ENCODE assay signal across 22 cellular contexts in genomic region chr9:38639577-38639940, GRCh38. TPM values are rescaled to one million over a fixed set of nuclear protein-coding genes. Genes with fewer than 3 reads are reported as not detected.
DNase-seq lines count a peak whose midpoint lies in the region; ATAC-seq, FAIRE-seq and TF ChIP-seq lines count a peak whose summit lies in the region.
"Had no signal": no experiment of that assay in that cellular context is flagged by ENCODE, and none has a peak within 500 bp of the region (broad histone marks: within the 10 kb centered on the region; RNA-seq: fewer than 3 reads in every experiment).

No MANE protein-coding gene starts in this region.

- H4K20me1 ChIP-seq in GM12878 (ENCODE audit: control insufficient read depth, insufficient read depth), result no peaks in the 10 kb centered on the region
- no peaks in the 10 kb centered on the region for H4K20me1 ChIP-seq in osteoblast (ENCODE audit: insufficient read depth, low read length)
- H4K20me1 ChIP-seq in OCI-LY7 (ENCODE audit: insufficient read depth, low read length), result no peaks in the 10 kb centered on the region

- CTCF ChIA-PET in GM12878 (lab: Yijun Ruan, JAX) (interaction anchor here (0.6 to 1.0 kb wide), 2 partner anchors 33 to 731 kb away, joined by 3 read pairs; no protein-coding TSS in a partner anchor), OCI-LY7 (lab: Charles Lee; ENCODE audit: unreplicated experiment) (no interaction called here)

- no peak overlapping the region for H3K27ac ChIP-seq in GM12878 (ENCODE audit: control insufficient read depth, insufficient read depth)
- H3K27ac ChIP-seq in osteoblast (ENCODE audit: low read depth, low read length), result no peak overlapping the region
- no peak overlapping the region for H3K27ac ChIP-seq in OCI-LY7 (ENCODE audit: low read depth, low read length, poor library complexity, severe bottlenecking)
- H3K27ac ChIP-seq: 22Rv1, A549, C4-2B had no signal

- no peak for TF ChIP-seq CTCF in GM12878 (IDR thresholded peaks at IDR 0.05 in 2 of 3, conservative IDR thresholded peaks at IDR 0.05 in 1 of 3; ENCODE audit: control insufficient read depth in 2 of 3, extremely low read depth in 1 of 3, insufficient read depth in 1 of 3, low read depth in 3 of 3, low read length in 3 of 3)
- no peak for TF ChIP-seq CTCF in osteoblast (IDR thresholded peaks at IDR 0.05; ENCODE audit: extremely low read depth, low read depth, low read length)
- no peak for TF ChIP-seq CTCF in OCI-LY7 (conservative IDR thresholded peaks at IDR 0.05; ENCODE audit: low read length)

- H3K9me3 Mint-ChIP-seq in activated naive CD8-positive, alpha-beta T cell treated with anti-CD3 and anti-CD28 coated beads for 36 hours, result no peaks in the 10 kb centered on the region
- H3K9me3 Mint-ChIP-seq: CD4-positive, alpha-beta T cell; GM23338 had no signal

- no peaks in the 10 kb centered on the region for H3K4me1 Mint-ChIP-seq in activated naive CD8-positive, alpha-beta T cell treated with anti-CD3 and anti-CD28 coated beads for 36 hours

- peaks cover 18% of the 10 kb centered on the region for H3K27me3 Mint-ChIP-seq in activated naive CD8-positive, alpha-beta T cell treated with anti-CD3 and anti-CD28 coated beads for 36 hours

- H3K9ac ChIP-seq in GM12878 (ENCODE audit: control insufficient read depth, insufficient read depth, low read length), result no peak overlapping the region

- H3K36me3 ChIP-seq in GM12878 (ENCODE audit: control insufficient read depth in 2 of 2, insufficient read depth in 2 of 2, low read length in 1 of 2) (no peaks in the 10 kb centered on the region), osteoblast (ENCODE audit: insufficient read depth, low read length) (no peaks in the 10 kb centered on the region), OCI-LY7 (ENCODE audit: insufficient read depth, low read length) (no peaks in the 10 kb centered on the region)

- SMC1A ChIA-PET in GM12878 (lab: Charles Lee; ENCODE audit: uncharacterized antibody, unreplicated experiment), result no interaction called here

- RAD21 ChIA-PET in GM12878 (lab: Charles Lee; ENCODE audit: unreplicated experiment), result no interaction called here

- in situ Hi-C loops in GM12878 (cut with MboI), result no loop called here

- no peak overlapping the region for H3K4me2 ChIP-seq in GM12878 (ENCODE audit: control insufficient read depth, insufficient read depth)
- H3K4me2 ChIP-seq in osteoblast (ENCODE audit: insufficient read depth, low read length), result no peak overlapping the region
- no peak overlapping the region for H3K4me2 ChIP-seq in OCI-LY7 (ENCODE audit: low read length)
- H3K4me2 ChIP-seq: A549, GM23338 had no signal

- H3K4me3 Mint-ChIP-seq in activated naive CD8-positive, alpha-beta T cell treated with anti-CD3 and anti-CD28 coated beads for 36 hours, result no peak overlapping the region
- H3K4me3 Mint-ChIP-seq: CD4-positive, alpha-beta T cell; GM23338 had no signal

- H3K4me1 ChIP-seq in GM12878 (ENCODE audit: control insufficient read depth, insufficient read depth, low read length), result no peaks in the 10 kb centered on the region
- no peaks in the 10 kb centered on the region for H3K4me1 ChIP-seq in osteoblast (ENCODE audit: insufficient read depth, low read length)
- H3K4me1 ChIP-seq in OCI-LY7 (ENCODE audit: insufficient read depth, low read length, poor library complexity, severe bottlenecking), result no peaks in the 10 kb centered on the region
- H3K4me1 ChIP-seq: Caco-2 had no signal

- H3K79me2 ChIP-seq in GM12878 (ENCODE audit: control insufficient read depth, insufficient read depth, low read length) (no peaks in the 10 kb centered on the region), osteoblast (ENCODE audit: insufficient read depth, low read length) (no peaks in the 10 kb centered on the region), OCI-LY7 (ENCODE audit: insufficient read depth, low read depth, low read length) (no peaks in the 10 kb centered on the region)

- no peak for ATAC-seq in GM12878
- no peak for ATAC-seq in GM18868 (IDR thresholded peaks at IDR 0.05; ENCODE audit: unreplicated experiment)
- ATAC-seq: A549, GM23338, HepG2 had no signal

- H3K36me3 Mint-ChIP-seq in activated naive CD8-positive, alpha-beta T cell treated with anti-CD3 and anti-CD28 coated beads for 36 hours, result no peaks in the 10 kb centered on the region

- no peak for TF ChIP-seq EP300 in GM12878 (IDR thresholded peaks at IDR 0.05; ENCODE audit: borderline replicate concordance in 1 of 2, control insufficient read depth in 1 of 2, low read depth in 2 of 2, low read length in 2 of 2)

- H3K9me3 ChIP-seq in GM12878 (replicated peaks; ENCODE audit: control insufficient read depth, insufficient read depth, low read length) (no peaks in the 10 kb centered on the region), osteoblast (ENCODE audit: low read depth, low read length) (no peaks in the 10 kb centered on the region), OCI-LY7 (ENCODE audit: low read length) (no peaks in the 10 kb centered on the region)
- H3K9me3 ChIP-seq: A549, Caco-2 had no signal

- TF ChIP-seq POLR2A in GM12878 (IDR thresholded peaks at IDR 0.05; ENCODE audit: low read depth, low read length), result no peak

- POLR2A ChIA-PET in GM12878 (lab: Charles Lee) (no interaction called here), OCI-LY7 (lab: Charles Lee) (no interaction called here)

- WGBS in GM12878 (ENCODE audit: insufficient coverage, insufficient replicate concordance, low lambda C conversion rate, missing lambda C conversion rate), result 61% methylated on average over 6 of the region's 6 CpGs

- FAIRE-seq in GM12878 (lab: Jason Lieb, UNC), result peak; percentile 27
- FAIRE-seq: D721Med, G401.6, GM12892, GM18507, H54, HepG2 had no signal

- no peak overlapping the region for H2AFZ ChIP-seq in GM12878 (ENCODE audit: control insufficient read depth, low read depth, low read length)
- no peak overlapping the region for H2AFZ ChIP-seq in osteoblast (ENCODE audit: low read length)
- H2AFZ ChIP-seq in OCI-LY7 (ENCODE audit: low read length), result no peak overlapping the region

- intact Hi-C loops in GM12878 (cut with micrococcal nuclease; ENCODE audit: unreplicated experiment), result no loop called here
- intact Hi-C loops in OCI-LY7 (cut with micrococcal nuclease; ENCODE audit: unreplicated experiment), result no loop called here

- BruUV-seq in GM12878 (replicated peaks; lab: Mats Ljungman, UMichigan) (no TSS peak), OCI-LY7 (replicated peaks; lab: Mats Ljungman, UMichigan) (no TSS peak)

- no peak overlapping the region for H3K27ac Mint-ChIP-seq in activated naive CD8-positive, alpha-beta T cell treated with anti-CD3 and anti-CD28 coated beads for 36 hours
- H3K27ac Mint-ChIP-seq: CD4-positive, alpha-beta T cell; GM23338 had no signal

- H3K4me3 ChIP-seq in GM12878 (no peak overlapping the region), osteoblast (ENCODE audit: insufficient read depth, low read length) (no peak overlapping the region), OCI-LY7 (ENCODE audit: low read depth, low read length, poor library complexity, severe bottlenecking) (no peak overlapping the region)
- H3K4me3 ChIP-seq: A549, GM23338 had no signal

- DNase-seq in SKM-1 treated with dmso at 0.1 percent for 144 hours (lab: John Stamatoyannopoulos, UW; ENCODE audit: unreplicated experiment) (peak; percentile 29), SKM-1 (lab: John Stamatoyannopoulos, UW; ENCODE audit: unreplicated experiment) (no peak), GM12878 (ENCODE audit: low read depth, low spot score) (no peak), osteoblast (ENCODE audit: insufficient read length, low spot score, missing footprints) (peak; percentile 31), OCI-LY7 (ENCODE audit: low spot score) (no peak)
- no peak for DNase-seq in activated naive CD8-positive, alpha-beta T cell treated with anti-CD3 and anti-CD28 coated beads for 36 hours
- DNase-seq: AML-193; Caco-2; CD4-positive, alpha-beta T cell; HCEC 1CT had no signal

- H3K9me2 ChIP-seq in OCI-LY7 (ENCODE audit: insufficient read depth, low read length), result no peaks in the 10 kb centered on the region

- TF ChIP-seq RAD21 in GM12878 (IDR thresholded peaks at IDR 0.05; ENCODE audit: insufficient read depth, low read depth, low read length), result no peak

- no peaks in the 10 kb centered on the region for H3K27me3 ChIP-seq in GM12878 (replicated peaks in 1 of 2; ENCODE audit: control insufficient read depth in 2 of 2, insufficient read depth in 2 of 2, low read length in 1 of 2)
- no peaks in the 10 kb centered on the region for H3K27me3 ChIP-seq in osteoblast (ENCODE audit: insufficient read depth, low read length)

RNA-seq across cellular contexts. Expression of gene ANKRD18A, which starts 19.2 kb away (rescaled TPM):
- total RNA-seq in GM12878 (2013; cell fraction: nucleolus; rRNA removed), result not detected in 2 replicates
- total RNA-seq in GM12878 (2014; rRNA removed) (not detected in 2 replicates), GM12878 (2014; rRNA removed; fragmentation: Illumina TruSeq; extraction: Trizol) (not detected in 2 replicates), GM12878 (2021) (not detected in 2 replicates), osteoblast (under 0.01 TPM in 1 of 2 replicates, not detected in the other), OCI-LY7 (2022) (not detected in 2 replicates)
- not detected for polyA plus RNA-seq in GM12878 (2011; ENCODE audit: low read depth)
- polyA plus RNA-seq in GM12878 (2011; rRNA removed) (0.37 and 0.52 TPM in 2 replicates), GM12878 (2014; fragmentation: Illumina TruSeq; extraction: Trizol) (not detected in 2 replicates), GM12878 (2014; fragmentation: Nextera tagmentation; extraction: Ambion mirVana) (not detected), GM12878 (2014; rRNA removed) (not detected in 2 replicates), GM12878 (2016; fragmentation: Nextera tagmentation; extraction: Ambion mirVana) (not detected)
- polyA plus RNA-seq in GM12878 (2011; cell fraction: cytosol; rRNA removed), result 0.01 and 0.03 TPM in 2 replicates
- 0.09 and 0.85 TPM in 2 replicates for polyA plus RNA-seq in GM12878 (2011; cell fraction: nucleus; rRNA removed)
- 0.07 TPM in 1 of 2 replicates, not detected in the other for polyA plus RNA-seq in GM12878 (2012)
- 0.15 TPM in 1 of 2 replicates, not detected in the other for polyA minus RNA-seq in GM12878 (2011; rRNA and poly(A)+ RNA removed)
- polyA minus RNA-seq in GM12878 (2011; cell fraction: cytosol; rRNA and poly(A)+ RNA removed), result not detected in 2 replicates
- 0.12 and 1.5 TPM in 2 replicates for polyA minus RNA-seq in GM12878 (2011; cell fraction: nucleus; rRNA and poly(A)+ RNA removed)
- total RNA-seq in OCI-LY7 (2014; rRNA removed; shearing (Covaris generic)), result not detected in 2 replicates
- 1 to 10 TPM; 2.6 to 3.9 TPM for total RNA-seq in activated naive CD8-positive, alpha-beta T cell treated with anti-CD3 and anti-CD28 coated beads for 36 hours
- polyA plus RNA-seq: BJ had no signal

Comparison
In these comparisons a context has a peak if more than half of its experiments do, and no peak if none do; other contexts are left out.
1. DNase-seq: peak in SKM-1 treated with dmso at 0.1 percent for 144 hours (single experiment) and osteoblast (single experiment); none in SKM-1 (single experiment), GM12878 (single experiment), OCI-LY7 (single experiment) and activated naive CD8-positive, alpha-beta T cell treated with anti-CD3 and anti-CD28 coated beads for 36 hours (single experiment).